In genomic region chr1:107626075-107626796, GRCh38 we compare ENCODE assay signal across 16 cellular contexts.
DNase-seq lines count a peak whose midpoint lies in the region; ATAC-seq and TF ChIP-seq lines count a peak whose summit lies in the region.
"Had no signal": no experiment of that assay in that cellular context is flagged by ENCODE, and none has a peak within 500 bp of the region (broad histone marks: within the 10 kb centered on the region; RNA-seq: fewer than 3 reads in every experiment).

No MANE protein-coding gene starts in this region.

- TF ChIP-seq CTCF in hepatocyte (IDR thresholded peaks at IDR 0.05; ENCODE audit: poor library complexity) = no peak
- no peak for TF ChIP-seq CTCF in suprapubic skin (IDR thresholded peaks at IDR 0.05)
- TF ChIP-seq CTCF in glutamatergic neuron (IDR thresholded peaks at IDR 0.05; ENCODE audit: partially characterized antibody, unreplicated experiment) = no peak

- no peaks in the 10 kb centered on the region for H4K20me1 ChIP-seq in hepatocyte (ENCODE audit: insufficient read depth, poor library complexity, severe bottlenecking)

- no peaks in the 10 kb centered on the region for H3K4me1 Mint-ChIP-seq in glutamatergic neuron (ENCODE audit: low read depth, unreplicated experiment)

- H3K27me3 Mint-ChIP-seq in glutamatergic neuron (ENCODE audit: unreplicated experiment) = no peaks in the 10 kb centered on the region
- H3K27me3 Mint-ChIP-seq: activated naive CD8-positive, alpha-beta T cell treated with anti-CD3 and anti-CD28 coated beads, Interleukin-2, amount 50 U/mL, for 24 hours had no signal

- H3K27me3 ChIP-seq in hepatocyte (no peaks in the 10 kb centered on the region), suprapubic skin (no peaks in the 10 kb centered on the region)
- H3K27me3 ChIP-seq: colonic mucosa, ovary had no signal

- H3K4me3 ChIP-seq in hepatocyte (no peak overlapping the region), suprapubic skin (no peak overlapping the region)
- H3K4me3 ChIP-seq: colonic mucosa, ovary had no signal

- TF ChIP-seq POLR2A in suprapubic skin (IDR thresholded peaks at IDR 0.05) = no peak

- H3K36me3 ChIP-seq in hepatocyte (replicated peaks; ENCODE audit: insufficient read depth, low read depth) = no peaks in the 10 kb centered on the region
- no peaks in the 10 kb centered on the region for H3K36me3 ChIP-seq in suprapubic skin
- H3K36me3 ChIP-seq: colonic mucosa, ovary had no signal

- H3K79me2 ChIP-seq in hepatocyte = peaks cover 6% of the 10 kb centered on the region

- no peaks in the 10 kb centered on the region for H3K9me3 Mint-ChIP-seq in glutamatergic neuron (ENCODE audit: unreplicated experiment)
- H3K9me3 Mint-ChIP-seq: activated naive CD8-positive, alpha-beta T cell treated with anti-CD3 and anti-CD28 coated beads, Interleukin-2, amount 50 U/mL, for 24 hours had no signal

- no peak overlapping the region for H3K4me3 Mint-ChIP-seq in glutamatergic neuron (ENCODE audit: unreplicated experiment)
- H3K4me3 Mint-ChIP-seq: activated naive CD8-positive, alpha-beta T cell treated with anti-CD3 and anti-CD28 coated beads, Interleukin-2, amount 50 U/mL, for 24 hours had no signal

- no peaks in the 10 kb centered on the region for H3K9me2 ChIP-seq in hepatocyte (replicated peaks; ENCODE audit: insufficient read depth)

- H3K27ac Mint-ChIP-seq in glutamatergic neuron (ENCODE audit: unreplicated experiment) = no peak overlapping the region

- WGBS in hepatocyte (ENCODE audit: low lambda C conversion rate, missing lambda C conversion rate) = 36% methylated on average over 2 of the region's 2 CpGs
- 32% methylated on average over 2 of the region's 2 CpGs for WGBS in suprapubic skin

- no peak for TF ChIP-seq EP300 in suprapubic skin (IDR thresholded peaks at IDR 0.05)

- H3K4me1 ChIP-seq in hepatocyte (ENCODE audit: insufficient read depth) = peaks cover 17% of the 10 kb centered on the region
- peaks cover 51% of the 10 kb centered on the region for H3K4me1 ChIP-seq in suprapubic skin
- H3K4me1 ChIP-seq: colonic mucosa had no signal

- no peaks in the 10 kb centered on the region for H3K36me3 Mint-ChIP-seq in glutamatergic neuron (ENCODE audit: unreplicated experiment)

- no peak overlapping the region for H2AFZ ChIP-seq in hepatocyte

- H3K27ac ChIP-seq in hepatocyte (peak overlapping the region; percentile 67), suprapubic skin (peak overlapping the region; percentile 69)
- H3K27ac ChIP-seq: colonic mucosa, ovary had no signal

- no peaks in the 10 kb centered on the region for H3K9me3 ChIP-seq in hepatocyte (ENCODE audit: low read depth)
- no peaks in the 10 kb centered on the region for H3K9me3 ChIP-seq in suprapubic skin
- H3K9me3 ChIP-seq: colonic mucosa, ovary had no signal

- peak; percentile 60 for ATAC-seq in GM18502 (IDR thresholded peaks at IDR 0.05; ENCODE audit: poor library complexity, unreplicated experiment)
- ATAC-seq: activated naive CD8-positive, alpha-beta T cell treated with anti-CD3 and anti-CD28 coated beads, Interleukin-2, amount 50 U/mL, for 24 hours; esophagus mucosa had no signal

- H3K4me2 ChIP-seq in hepatocyte = peak overlapping the region; percentile 47

- DNase-seq in NCI-H446 treated with DMSO at 0.1 percent for 48 hours (lab: John Stamatoyannopoulos, UW) (peak; percentile 99), hepatocyte (ENCODE audit: low spot score) (no peak), suprapubic skin (ENCODE audit: low spot score in 2 of 2) (no peak), middle frontal gyrus (ENCODE audit: extremely low spot score, low spot score) (no peak), glutamatergic neuron (no peak), NCI-H748 (lab: John Stamatoyannopoulos, UW; ENCODE audit: unreplicated experiment) (no peak)
- DNase-seq in activated CD4-positive, alpha-beta T cell treated with anti-CD3 and anti-CD28 coated beads, Interleukin-2, amount 50 U/mL, for 48 hours = no peak
- DNase-seq: activated CD4-positive, CD25-positive, alpha-beta regulatory T cell treated with anti-CD3 and anti-CD28 coated beads, Interleukin-2, amount 50 U/mL, for 72 hours; activated naive CD8-positive, alpha-beta T cell treated with anti-CD3 and anti-CD28 coated beads, Interleukin-2, amount 50 U/mL, for 24 hours; colonic mucosa; EL; NCI-H1105; NCI-H226; ovary had no signal
